10 cellular contexts compared by ENCODE assay signal in the genomic region with DNA sequence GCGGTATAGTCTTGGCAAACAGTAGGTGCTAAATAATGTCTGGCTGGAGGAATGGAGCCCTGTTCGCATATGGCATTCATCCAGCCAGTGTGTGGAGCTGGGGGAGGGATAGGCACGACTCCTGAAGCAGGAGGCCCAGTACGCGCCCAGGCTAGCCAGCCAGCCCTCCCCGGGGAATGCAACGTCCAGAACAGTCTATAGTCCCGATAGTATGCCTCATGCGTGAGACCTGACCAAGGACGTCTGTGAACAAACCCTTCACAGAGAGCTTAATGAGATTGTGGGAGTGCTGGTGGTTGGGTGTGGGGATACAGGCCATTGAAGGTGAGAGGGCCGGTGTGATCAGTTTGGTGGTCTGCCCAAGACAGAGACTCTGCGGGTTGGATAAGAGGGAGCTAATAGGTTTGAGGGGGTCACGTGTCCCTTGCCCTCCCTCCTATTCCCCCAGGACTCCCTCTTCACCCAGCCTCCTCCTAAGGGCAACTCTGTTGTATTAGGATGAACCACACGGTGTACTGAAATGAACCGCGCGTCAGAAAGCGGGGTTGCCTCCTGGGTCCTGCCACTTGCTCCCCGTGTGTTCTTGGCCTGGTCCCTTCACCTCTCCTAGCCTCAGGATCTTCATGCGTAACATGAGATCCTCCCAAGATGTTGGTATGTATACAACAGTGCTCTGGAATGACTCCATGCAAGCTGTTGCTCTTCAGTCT. TPM values are rescaled to one million over a fixed set of nuclear protein-coding genes. Genes with fewer than 3 reads are reported as not detected.
DNase-seq lines count a peak whose midpoint lies in the region; ATAC-seq, FAIRE-seq and TF ChIP-seq lines count a peak whose summit lies in the region.
"Had no signal": no experiment of that assay in that cellular context is flagged by ENCODE, and none has a peak within 500 bp of the region (broad histone marks: within the 10 kb centered on the region; RNA-seq: fewer than 3 reads in every experiment).

No MANE protein-coding gene starts in this region.

- DNase-seq in A673 (ENCODE audit: low spot score) = no peak
- peak; percentile 41 for DNase-seq in H7
- DNase-seq in astrocyte (ENCODE audit: low read depth) = no peak
- no peak for DNase-seq in natural killer cell treated with Interleukin-12 subunit alpha and Interleukin-12 subunit beta and Interleukin-15 and Interleukin-18, amount 100 ng/mL, for 72 hours (ENCODE audit: low spot score)
- no peak for DNase-seq in SIG-M5 (lab: John Stamatoyannopoulos, UW)
- DNase-seq in germinal center (ENCODE audit: low spot score) = no peak
- DNase-seq in GM13976 (ENCODE audit: low spot score) = no peak

- no peaks in the 10 kb centered on the region for H3K4me1 Mint-ChIP-seq in astrocyte (ENCODE audit: low read depth, unreplicated experiment)
- H3K4me1 Mint-ChIP-seq in natural killer cell treated with Interleukin-12 subunit alpha and Interleukin-12 subunit beta and Interleukin-15 and Interleukin-18, amount 100 ng/mL, for 72 hours (ENCODE audit: low read depth in 2 of 2) = peaks cover 0 to 3% of the 10 kb centered on the region in 2 donors

- peak overlapping the region; percentile 71 for H3K4me3 Mint-ChIP-seq in astrocyte (ENCODE audit: unreplicated experiment)
- H3K4me3 Mint-ChIP-seq in natural killer cell treated with Interleukin-12 subunit alpha and Interleukin-12 subunit beta and Interleukin-15 and Interleukin-18, amount 100 ng/mL, for 72 hours = peak overlapping the region; percentile 0

- H3K9ac ChIP-seq in astrocyte (ENCODE audit: low read length) = no peak overlapping the region

- intact Hi-C loops in A673 (cut with micrococcal nuclease; ENCODE audit: unreplicated experiment) = loop anchor here (1.0 to 2.0 kb wide), 5 partner anchors 175 to 684 kb away; no protein-coding TSS in a partner anchor

- CTCF ChIA-PET in A673 (lab: Charles Lee) = interaction anchor here (0.8 to 2.3 kb wide), 2 partner anchors 151 to 174 kb away, joined by 3 to 20 read pairs; no protein-coding TSS in a partner anchor

- no peaks in the 10 kb centered on the region for H3K79me2 ChIP-seq in astrocyte (ENCODE audit: insufficient read depth, low read length)

- H3K36me3 Mint-ChIP-seq in astrocyte (ENCODE audit: low read depth, unreplicated experiment) = no peaks in the 10 kb centered on the region
- H3K36me3 Mint-ChIP-seq in natural killer cell treated with Interleukin-12 subunit alpha and Interleukin-12 subunit beta and Interleukin-15 and Interleukin-18, amount 100 ng/mL, for 72 hours = no peaks in the 10 kb centered on the region

- H3K27me3 Mint-ChIP-seq in astrocyte (ENCODE audit: low read depth, unreplicated experiment) = peaks cover 54% of the 10 kb centered on the region
- peaks cover 41 to 49% of the 10 kb centered on the region in 2 donors for H3K27me3 Mint-ChIP-seq in natural killer cell treated with Interleukin-12 subunit alpha and Interleukin-12 subunit beta and Interleukin-15 and Interleukin-18, amount 100 ng/mL, for 72 hours

- H3K4me2 ChIP-seq in astrocyte (ENCODE audit: low read length) = peak overlapping the region; percentile 80

- in situ Hi-C loops in GM13976 (cut with MboI; ENCODE audit: low sequenced_read_pairs, unreplicated experiment) = loop anchor here (25.0 kb wide), 2 partner anchors 602 to 677 kb away; a partner anchor contains a TSS

- peak in 1 of 2 donors; percentile 1 for ATAC-seq in natural killer cell treated with Interleukin-12 subunit alpha and Interleukin-12 subunit beta and Interleukin-15 and Interleukin-18, amount 100 ng/mL, for 72 hours
- no peak for ATAC-seq in HG02938 (IDR thresholded peaks at IDR 0.05; ENCODE audit: unreplicated experiment)

- no peaks in the 10 kb centered on the region for H3K4me1 ChIP-seq in A673 (ENCODE audit: insufficient read depth, low read length, poor library complexity, severe bottlenecking)
- no peaks in the 10 kb centered on the region for H3K4me1 ChIP-seq in astrocyte (ENCODE audit: insufficient read depth, low read length)

- H2AFZ ChIP-seq in astrocyte (ENCODE audit: low read depth, low read length) = no peak overlapping the region

- no peak for TF ChIP-seq CTCF in A673 (conservative IDR thresholded peaks at IDR 0.05; ENCODE audit: low read depth, low read length)
- no peak for TF ChIP-seq CTCF in astrocyte (IDR thresholded peaks at IDR 0.05; ENCODE audit: insufficient read depth, low read depth, low read length)
- no peak for TF ChIP-seq CTCF in GM13976 (IDR thresholded peaks at IDR 0.05; ENCODE audit: borderline replicate concordance, control extremely low read depth, extremely low read depth, insufficient read depth, missing control alignments)

- POLR2A ChIA-PET in A673 (lab: Charles Lee; ENCODE audit: low non-redundant PET) = no interaction called here

- H3K27ac ChIP-seq in A673 (ENCODE audit: low read depth, low read length, poor library complexity, severe bottlenecking) (no peak overlapping the region), astrocyte (ENCODE audit: low read depth, low read length) (no peak overlapping the region)
- H3K27ac ChIP-seq: SK-N-MC had no signal

- H3K36me3 ChIP-seq in A673 (ENCODE audit: insufficient read depth, low read length, poor library complexity, severe bottlenecking) (no peaks in the 10 kb centered on the region), H7 (replicated peaks; ENCODE audit: control insufficient read depth, insufficient read depth, low read length) (no peaks in the 10 kb centered on the region), astrocyte (ENCODE audit: insufficient read depth, low read length) (no peaks in the 10 kb centered on the region)

- no TSS peak for BruUV-seq in A673 (replicated peaks; lab: Mats Ljungman, UMichigan)

- H3K9me3 Mint-ChIP-seq in astrocyte (ENCODE audit: unreplicated experiment) = no peaks in the 10 kb centered on the region
- no peaks in the 10 kb centered on the region for H3K9me3 Mint-ChIP-seq in natural killer cell treated with Interleukin-12 subunit alpha and Interleukin-12 subunit beta and Interleukin-15 and Interleukin-18, amount 100 ng/mL, for 72 hours

- no peak for FAIRE-seq in astrocyte (lab: Jason Lieb, UNC)

- H3K9me3 ChIP-seq in A673 (ENCODE audit: low read depth, low read length, poor library complexity, severe bottlenecking) (no peaks in the 10 kb centered on the region), astrocyte (ENCODE audit: insufficient read depth, low read depth, low read length) (no peaks in the 10 kb centered on the region)

- H3K27ac Mint-ChIP-seq in astrocyte (ENCODE audit: unreplicated experiment) = no peak overlapping the region
- no peak overlapping the region for H3K27ac Mint-ChIP-seq in natural killer cell treated with Interleukin-12 subunit alpha and Interleukin-12 subunit beta and Interleukin-15 and Interleukin-18, amount 100 ng/mL, for 72 hours

- H3K27me3 ChIP-seq in A673 (replicated peaks; ENCODE audit: insufficient read depth, low read depth, low read length, poor library complexity) (peaks cover 46% of the 10 kb centered on the region), H7 (ENCODE audit: control insufficient read depth, insufficient read depth, low read length) (peaks cover 8% of the 10 kb centered on the region), astrocyte (ENCODE audit: insufficient read depth, low read length) (peaks cover 20% of the 10 kb centered on the region)

- H4K20me1 ChIP-seq in astrocyte (ENCODE audit: insufficient read depth, low read length) = no peaks in the 10 kb centered on the region

- H3K4me3 ChIP-seq in A673 (ENCODE audit: low read depth, low read length, poor library complexity, severe bottlenecking) (peak overlapping the region; percentile 41), H7 (ENCODE audit: insufficient read depth, low read depth, low read length) (no peak overlapping the region), astrocyte (ENCODE audit: insufficient read depth, low read depth, low read length) (no peak overlapping the region)

RNA-seq across cellular contexts. Expression of a gene that starts 1.0 kb away (rescaled TPM):
- total RNA-seq in A673 (2021) (not detected in 2 replicates), astrocyte (2.2 and 3.9 TPM in 2 replicates)
- total RNA-seq in H7 (2014; rRNA removed; shearing (Covaris generic)) = 1.0 TPM in 2 replicates
- total RNA-seq in natural killer cell treated with Interleukin-12 subunit alpha and Interleukin-12 subunit beta and Interleukin-15 and Interleukin-18, amount 100 ng/mL, for 72 hours = 1 to 10 TPM; 1.4 to 1.8 TPM
- total RNA-seq: dermis microvascular lymphatic vessel endothelial cell had no signal
